8 cellular contexts compared by ENCODE assay signal in genomic region chr3:19146685-19147650, GRCh38. TPM values are rescaled to one million over a fixed set of nuclear protein-coding genes. Genes with fewer than 3 reads are reported as not detected.
DNase-seq lines count a peak whose midpoint lies in the region; ATAC-seq, FAIRE-seq and TF ChIP-seq lines count a peak whose summit lies in the region.

No MANE protein-coding gene starts in this region.

- H3K4me3 ChIP-seq in GM12865 (ENCODE audit: low read depth, low read length) (peak overlapping the region; percentile 70), prostate gland (peak overlapping the region; percentile 50 to 56)

- peak; percentile 72 for DNase-seq in GM12865 (ENCODE audit: low read depth)
- peak; percentile 79 to 96 (median 92) for DNase-seq in NCI-H1417 (lab: John Stamatoyannopoulos, UW)
- peak in 54 of 58 donors; percentile 15 to 89 (median 66) for DNase-seq in anterior cingulate cortex (lab: John Stamatoyannopoulos, UW)
- peak; percentile 40 for DNase-seq in hepatic stellate cell (ENCODE audit: low spot score)
- peak; percentile 76 for DNase-seq in prostate gland (ENCODE audit: low spot score)
- DNase-seq in urothelium cell line (ENCODE audit: low spot score): peak; percentile 90

- H3K27ac Mint-ChIP-seq in T-helper 1 cell treated with Interleukin-12 subunit alpha and Interleukin-12 subunit beta and Interleukin-4 antibody, amounts not matched to agents 30 μg/mL and 1 μg/mL, for 36 hours: no peak overlapping the region

- TF ChIP-seq CTCF in GM12865 (IDR thresholded peaks at IDR 0.05; ENCODE audit: insufficient read depth, low read depth, low read length, missing control alignments) (peak; percentile 58), prostate gland (IDR thresholded peaks at IDR 0.05) (peak in 3 of 4 experiments; percentile 26 to 63 (median 45))

- H3K9me3 Mint-ChIP-seq in T-helper 1 cell treated with Interleukin-12 subunit alpha and Interleukin-12 subunit beta and Interleukin-4 antibody, amounts not matched to agents 30 μg/mL and 1 μg/mL, for 36 hours: peaks cover 6% of the 10 kb centered on the region

- H3K36me3 ChIP-seq in prostate gland: no peaks in the 10 kb centered on the region

- no peak for TF ChIP-seq POLR2A in prostate gland (IDR thresholded peaks at IDR 0.05)

- H3K4me1 ChIP-seq in prostate gland (replicated peaks): no peaks in the 10 kb centered on the region

- no peaks in the 10 kb centered on the region for H3K9me3 ChIP-seq in prostate gland

- intact Hi-C loops in prostate gland (cut with DNase I): no loop called here

- H3K4me1 Mint-ChIP-seq in T-helper 1 cell treated with Interleukin-12 subunit alpha and Interleukin-12 subunit beta and Interleukin-4 antibody, amounts not matched to agents 30 μg/mL and 1 μg/mL, for 36 hours (ENCODE audit: low read depth): peaks cover 10% of the 10 kb centered on the region

- H3K4me3 Mint-ChIP-seq in T-helper 1 cell treated with Interleukin-12 subunit alpha and Interleukin-12 subunit beta and Interleukin-4 antibody, amounts not matched to agents 30 μg/mL and 1 μg/mL, for 36 hours: peak overlapping the region; percentile 89

- no peaks in the 10 kb centered on the region for H3K27me3 ChIP-seq in prostate gland (replicated peaks; ENCODE audit: insufficient read depth)

- H3K27ac ChIP-seq in prostate gland: peak overlapping the region; percentile 76 to 81

- H3K36me3 Mint-ChIP-seq in T-helper 1 cell treated with Interleukin-12 subunit alpha and Interleukin-12 subunit beta and Interleukin-4 antibody, amounts not matched to agents 30 μg/mL and 1 μg/mL, for 36 hours (ENCODE audit: low read depth): peaks cover 3% of the 10 kb centered on the region

- FAIRE-seq in urothelium cell line (lab: Jason Lieb, UNC): peak; percentile 48

- H3K27me3 Mint-ChIP-seq in T-helper 1 cell treated with Interleukin-12 subunit alpha and Interleukin-12 subunit beta and Interleukin-4 antibody, amounts not matched to agents 30 μg/mL and 1 μg/mL, for 36 hours (ENCODE audit: low read depth): peaks cover 55% of the 10 kb centered on the region

- WGBS in prostate gland: under 1% methylated on average over 60 of the region's 60 CpGs

- ATAC-seq in HG02642 (IDR thresholded peaks at IDR 0.05; ENCODE audit: poor library complexity, unreplicated experiment): peak; percentile 82

RNA-seq across cellular contexts. Expression of gene KCNH8, which starts 1.3 kb away (rescaled TPM):
- 1 to 10 TPM in 1 of 2 donors, under 1 TPM in 1; 0.46 to 3.4 TPM for total RNA-seq in prostate gland

Comparison
In these comparisons a context has a peak if more than half of its experiments do, and no peak if none do; other contexts are left out.
1. Peak in every context shown above with its lines: DNase-seq, ATAC-seq, H3K4me3 ChIP-seq and H3K27ac ChIP-seq.
2. DNase-seq: peak in every context shown above with its lines; median percentile 92 in NCI-H1417; 90 in urothelium cell line; 76 in prostate gland; 72 in GM12865; 66 in anterior cingulate cortex; 40 in hepatic stellate cell.